Comparison of ENCODE assay signal across 27 cellular contexts in the genomic region with DNA sequence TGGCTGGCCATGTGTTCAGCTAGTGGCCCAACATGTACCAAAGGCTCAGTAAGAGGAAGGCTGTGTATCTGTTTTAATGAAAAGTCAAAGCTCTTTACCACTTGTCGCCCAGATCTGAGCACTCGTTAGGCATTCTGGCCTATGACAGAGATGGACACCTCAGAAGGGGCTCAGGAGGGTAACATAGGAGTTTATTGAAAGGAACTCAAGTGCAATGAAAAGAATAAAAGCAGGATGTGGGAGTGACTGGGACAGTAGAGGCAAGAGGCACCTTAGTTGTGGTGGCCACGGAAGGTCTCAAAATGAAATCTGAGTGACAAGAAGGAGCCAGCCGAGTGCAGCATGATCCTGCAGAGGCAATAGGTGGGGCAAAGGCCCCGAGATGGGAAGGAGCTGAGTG.
A peak's percentile ranks its signal among the peaks of the same experiment; 100 is the strongest.
DNase-seq lines count a peak whose midpoint lies in the region; ATAC-seq, FAIRE-seq and TF ChIP-seq lines count a peak whose summit lies in the region.
"Had no signal": no experiment of that assay in that cellular context is flagged by ENCODE, and none has a peak within 500 bp of the region (broad histone marks: within the 10 kb centered on the region; RNA-seq: fewer than 3 reads in every experiment).

No MANE protein-coding gene starts in this region.

- no peak for ATAC-seq in HG02973 (IDR thresholded peaks at IDR 0.05; ENCODE audit: unreplicated experiment)

- no peak overlapping the region for H3K4me2 ChIP-seq in mammary epithelial cell (ENCODE audit: insufficient read depth, low read depth, low read length)
- H3K4me2 ChIP-seq in astrocyte (ENCODE audit: low read length), result no peak overlapping the region
- H3K4me2 ChIP-seq in neural progenitor cell, result no peak overlapping the region

- H2AFZ ChIP-seq in mammary epithelial cell (ENCODE audit: low read depth, low read length) (no peak overlapping the region), astrocyte (ENCODE audit: low read depth, low read length) (no peak overlapping the region), neural progenitor cell (replicated peaks) (no peak overlapping the region)

- peaks cover 48% of the 10 kb centered on the region for H3F3A ChIP-seq in neural progenitor cell (ENCODE audit: low read depth)

- H4K20me1 ChIP-seq in mammary epithelial cell (ENCODE audit: insufficient read depth, low read length) (no peaks in the 10 kb centered on the region), astrocyte (ENCODE audit: insufficient read depth, low read length) (no peaks in the 10 kb centered on the region), neural progenitor cell (ENCODE audit: low read depth) (no peaks in the 10 kb centered on the region)
- H4K20me1 ChIP-seq: BLaER1 had no signal

- in situ Hi-C loops in mammary epithelial cell (cut with MboI; ENCODE audit: low sequenced_read_pairs in 2 of 2), result no loop called here

- DNase-seq in MCF 10A (ENCODE audit: unreplicated experiment) (no peak), mammary epithelial cell (no peak), astrocyte (ENCODE audit: low read depth) (no peak), neural progenitor cell (ENCODE audit: low spot score) (no peak), urothelium cell line (ENCODE audit: low spot score) (no peak), MG63 (no peak), DMS79 treated with DMSO at 0.1 percent for 48 hours (lab: John Stamatoyannopoulos, UW) (no peak)
- DNase-seq: 8988T; ACHN; BE2C; C1 segment of cervical spinal cord; CD4-positive, alpha-beta memory T cell; CD4-positive, CD25-positive, alpha-beta regulatory T cell; CD8-positive, alpha-beta memory T cell; COR-L47; DMS 273 treated with DMSO at 0.1 percent for 48 hours; DMS153; DMS53; DMS79; GF-D8 had no signal

- H3K9ac ChIP-seq in mammary epithelial cell (ENCODE audit: insufficient read depth, low read length) (no peak overlapping the region), astrocyte (ENCODE audit: low read length) (no peak overlapping the region), neural progenitor cell (no peak overlapping the region)
- H3K9ac ChIP-seq: BLaER1 had no signal

- intact Hi-C loops in MCF 10A (cut with micrococcal nuclease), result no loop called here
- intact Hi-C loops in mammary epithelial cell (cut with micrococcal nuclease), result no loop called here

- no peaks in the 10 kb centered on the region for H3K4me1 ChIP-seq in mammary epithelial cell (ENCODE audit: insufficient read depth, low read length)
- H3K4me1 ChIP-seq in astrocyte (ENCODE audit: insufficient read depth, low read length), result peaks cover 21% of the 10 kb centered on the region
- peaks cover 40% of the 10 kb centered on the region for H3K4me1 ChIP-seq in neural progenitor cell

- TF ChIP-seq CTCF in MCF 10A (IDR thresholded peaks at IDR 0.05; ENCODE audit: unreplicated experiment) (no peak), mammary epithelial cell (conservative IDR thresholded peaks at IDR 0.05 in 1 of 2, IDR thresholded peaks at IDR 0.05 in 1 of 2; ENCODE audit: extremely low read depth in 1 of 2, insufficient read depth in 1 of 2, low read depth in 1 of 2, low read length in 2 of 2) (no peak), astrocyte (IDR thresholded peaks at IDR 0.05; ENCODE audit: insufficient read depth, low read depth, low read length) (no peak), neural progenitor cell (IDR thresholded peaks at IDR 0.05) (no peak)

- WGBS in mammary epithelial cell (ENCODE audit: low coverage, missing lambda C conversion rate), result 94% methylated on average over 5 of the region's 5 CpGs

- no peaks in the 10 kb centered on the region for H3K79me2 ChIP-seq in mammary epithelial cell (ENCODE audit: insufficient read depth, low read length)
- H3K79me2 ChIP-seq in astrocyte (ENCODE audit: insufficient read depth, low read length), result no peaks in the 10 kb centered on the region
- H3K79me2 ChIP-seq in neural progenitor cell (ENCODE audit: low read depth), result no peaks in the 10 kb centered on the region

- CTCF ChIA-PET in MCF 10A (lab: Yijun Ruan, JAX), result interaction anchor here (0.6 kb wide), 1 partner anchor 1292 kb away, joined by 3 read pairs; no protein-coding TSS in a partner anchor
- CTCF ChIA-PET in mammary epithelial cell (lab: Charles Lee; ENCODE audit: low non-redundant PET), result no interaction called here

- H3K9me3 ChIP-seq in mammary epithelial cell (replicated peaks; ENCODE audit: insufficient read depth, low read length), result no peaks in the 10 kb centered on the region
- peaks cover 5% of the 10 kb centered on the region for H3K9me3 ChIP-seq in astrocyte (ENCODE audit: insufficient read depth, low read depth, low read length)
- H3K9me3 ChIP-seq in neural progenitor cell (ENCODE audit: low read depth), result no peaks in the 10 kb centered on the region
- no peaks in the 10 kb centered on the region for H3K9me3 ChIP-seq in MG63
- H3K9me3 ChIP-seq: BE2C had no signal

- no TSS peak for BruUV-seq in MCF 10A (replicated peaks; lab: Mats Ljungman, UMichigan)
- BruUV-seq in mammary epithelial cell (replicated peaks; lab: Mats Ljungman, UMichigan), result no TSS peak

- H3K36me3 Mint-ChIP-seq in MCF 10A (ENCODE audit: insufficient read depth, unreplicated experiment), result peaks cover 6% of the 10 kb centered on the region
- no peaks in the 10 kb centered on the region for H3K36me3 Mint-ChIP-seq in astrocyte (ENCODE audit: low read depth, unreplicated experiment)
- peaks cover 6% of the 10 kb centered on the region for H3K36me3 Mint-ChIP-seq in neural progenitor cell
- H3K36me3 Mint-ChIP-seq: CD14-positive monocyte; CD4-positive, alpha-beta memory T cell; CD4-positive, CD25-positive, alpha-beta regulatory T cell had no signal

- H3K27ac Mint-ChIP-seq in MCF 10A (ENCODE audit: low read depth, unreplicated experiment) (peak overlapping the region; percentile 2), astrocyte (ENCODE audit: unreplicated experiment) (no peak overlapping the region), neural progenitor cell (peak overlapping the region; percentile 98)
- H3K27ac Mint-ChIP-seq: CD14-positive monocyte; CD4-positive, alpha-beta memory T cell; CD4-positive, CD25-positive, alpha-beta regulatory T cell; CD8-positive, alpha-beta memory T cell had no signal

- dilution Hi-C loops in mammary epithelial cell (cut with HindIII; ENCODE audit: low sequenced_read_pairs), result no loop called here

- H3K27me3 ChIP-seq in mammary epithelial cell (ENCODE audit: insufficient read depth, low read length) (no peaks in the 10 kb centered on the region), astrocyte (ENCODE audit: insufficient read depth, low read length) (no peaks in the 10 kb centered on the region), neural progenitor cell (no peaks in the 10 kb centered on the region), MG63 (no peaks in the 10 kb centered on the region)
- H3K27me3 ChIP-seq: BE2C, BLaER1 had no signal

- no peaks in the 10 kb centered on the region for H3K36me3 ChIP-seq in mammary epithelial cell (ENCODE audit: insufficient read depth, low read length)
- H3K36me3 ChIP-seq in astrocyte (ENCODE audit: insufficient read depth, low read length), result no peaks in the 10 kb centered on the region
- H3K36me3 ChIP-seq in neural progenitor cell, result no peaks in the 10 kb centered on the region
- H3K36me3 ChIP-seq in MG63, result no peaks in the 10 kb centered on the region
- H3K36me3 ChIP-seq: BE2C, BLaER1 had no signal

- H3K4me3 Mint-ChIP-seq in MCF 10A (ENCODE audit: unreplicated experiment), result no peak overlapping the region
- peak overlapping the region; percentile 5 for H3K4me3 Mint-ChIP-seq in astrocyte (ENCODE audit: unreplicated experiment)
- H3K4me3 Mint-ChIP-seq in neural progenitor cell, result peak overlapping the region; percentile 63
- H3K4me3 Mint-ChIP-seq: CD14-positive monocyte; CD4-positive, alpha-beta memory T cell; CD4-positive, CD25-positive, alpha-beta regulatory T cell had no signal

- no peak overlapping the region for H3K4me3 ChIP-seq in mammary epithelial cell (replicated peaks in 1 of 3; ENCODE audit: insufficient read depth in 1 of 3, low read depth in 2 of 3, low read length in 3 of 3)
- no peak overlapping the region for H3K4me3 ChIP-seq in astrocyte (ENCODE audit: insufficient read depth, low read depth, low read length)
- H3K4me3 ChIP-seq in neural progenitor cell, result no peak overlapping the region
- no peak overlapping the region for H3K4me3 ChIP-seq in MG63
- H3K4me3 ChIP-seq: BLaER1 had no signal

- FAIRE-seq in astrocyte (lab: Jason Lieb, UNC) (no peak), urothelium cell line (lab: Jason Lieb, UNC) (peak; percentile 82)
- FAIRE-seq: A204.1, G401.6, GM12891, GM19239 had no signal

- no peak overlapping the region for H3K27ac ChIP-seq in mammary epithelial cell (ENCODE audit: insufficient read depth, low read depth, low read length)
- H3K27ac ChIP-seq in astrocyte (ENCODE audit: low read depth, low read length), result no peak overlapping the region
- no peak overlapping the region for H3K27ac ChIP-seq in neural progenitor cell

- POLR2A ChIA-PET in MCF 10A (lab: Yijun Ruan, JAX), result interaction anchor here (0.6 kb wide), 1 partner anchor 30 kb away, joined by 3 read pairs; no protein-coding TSS in a partner anchor

- H3K4me1 Mint-ChIP-seq in MCF 10A (ENCODE audit: insufficient read depth, unreplicated experiment), result peaks cover 12% of the 10 kb centered on the region
- peaks cover 13% of the 10 kb centered on the region for H3K4me1 Mint-ChIP-seq in astrocyte (ENCODE audit: low read depth, unreplicated experiment)
- H3K4me1 Mint-ChIP-seq in neural progenitor cell, result peaks cover 67% of the 10 kb centered on the region
- H3K4me1 Mint-ChIP-seq: CD14-positive monocyte; CD4-positive, CD25-positive, alpha-beta regulatory T cell; CD8-positive, alpha-beta memory T cell had no signal

- no peaks in the 10 kb centered on the region for H3K9me3 Mint-ChIP-seq in MCF 10A (ENCODE audit: unreplicated experiment)
- H3K9me3 Mint-ChIP-seq in astrocyte (ENCODE audit: unreplicated experiment), result peaks cover 14% of the 10 kb centered on the region
- peaks cover 18% of the 10 kb centered on the region for H3K9me3 Mint-ChIP-seq in neural progenitor cell

- H3K27me3 Mint-ChIP-seq in MCF 10A (ENCODE audit: insufficient read depth, unreplicated experiment) (no peaks in the 10 kb centered on the region), astrocyte (ENCODE audit: low read depth, unreplicated experiment) (no peaks in the 10 kb centered on the region), neural progenitor cell (ENCODE audit: insufficient read depth, low read depth) (peaks cover 35% of the 10 kb centered on the region)
- H3K27me3 Mint-ChIP-seq: CD4-positive, CD25-positive, alpha-beta regulatory T cell had no signal
